Comparison of ENCODE assay signal across 26 cellular contexts in genomic region chr15:53872410-53872809, GRCh38.
DNase-seq lines count a peak whose midpoint lies in the region; ATAC-seq and TF ChIP-seq lines count a peak whose summit lies in the region.
"Had no signal": no experiment of that assay in that cellular context is flagged by ENCODE, and none has a peak within 500 bp of the region (broad histone marks: within the 10 kb centered on the region; RNA-seq: fewer than 3 reads in every experiment).

No MANE protein-coding gene starts in this region.

- H3K27ac Mint-ChIP-seq in osteocyte (ENCODE audit: unreplicated experiment) = peak overlapping the region; percentile 20
- no peak overlapping the region for H3K27ac Mint-ChIP-seq in CD4-positive, alpha-beta T cell
- H3K27ac Mint-ChIP-seq: activated T-cell treated with anti-CD3 and anti-CD28 coated beads, Interleukin-2, amount 50 U/mL, for 24 hours; naive thymus-derived CD4-positive, alpha-beta T cell; type B pancreatic cell had no signal

- peaks cover 8% of the 10 kb centered on the region for H3K4me1 Mint-ChIP-seq in osteocyte (ENCODE audit: unreplicated experiment)
- no peaks in the 10 kb centered on the region for H3K4me1 Mint-ChIP-seq in CD4-positive, alpha-beta T cell (ENCODE audit: low read depth)
- H3K4me1 Mint-ChIP-seq: naive thymus-derived CD4-positive, alpha-beta T cell had no signal

- CTCF ChIA-PET in CD4-positive, alpha-beta T cell (lab: Charles Lee) = no interaction called here

- H3K27ac ChIP-seq in CD4-positive, alpha-beta T cell (ENCODE audit: low read depth, low read length) = no peak overlapping the region
- H3K27ac ChIP-seq: 22Rv1, right atrium auricular region had no signal

- peak; percentile 16 for DNase-seq in SIG-M5 treated with dmso at 0.1 percent for 504 hours (lab: John Stamatoyannopoulos, UW; ENCODE audit: unreplicated experiment)
- DNase-seq in SIG-M5 (lab: John Stamatoyannopoulos, UW) = no peak
- peak; percentile 73 for DNase-seq in MV-4-11 (lab: John Stamatoyannopoulos, UW)
- peak; percentile 11 for DNase-seq in SK-MEL-5 (ENCODE audit: low read depth, low spot score)
- DNase-seq in osteocyte (ENCODE audit: extremely low spot score, unreplicated experiment) = no peak
- no peak for DNase-seq in NCI-H2227 (lab: John Stamatoyannopoulos, UW; ENCODE audit: unreplicated experiment)
- DNase-seq in CD4-positive, alpha-beta T cell = no peak
- DNase-seq in CD1c-positive myeloid dendritic cell (ENCODE audit: extremely low spot score) = no peak
- DNase-seq: activated CD4-positive, CD25-positive, alpha-beta regulatory T cell treated with anti-CD3 and anti-CD28 coated beads, Interleukin-2, amount 50 U/mL, for 72 hours; activated CD8-positive, alpha-beta memory T cell treated with anti-CD3 and anti-CD28 coated beads for 24 hours; activated T-cell treated with anti-CD3 and anti-CD28 coated beads, Interleukin-2, amount 50 U/mL, for 24 hours; cortex of kidney; EL; H7; naive thymus-derived CD4-positive, alpha-beta T cell; NCI-H1092 treated with DMSO at 0.1 percent for 48 hours; NCI-H2029; NCI-H345; NCI-H82; occipital lobe; T-helper 9 cell had no signal

- no peaks in the 10 kb centered on the region for H3K36me3 Mint-ChIP-seq in osteocyte (ENCODE audit: unreplicated experiment)
- no peaks in the 10 kb centered on the region for H3K36me3 Mint-ChIP-seq in CD4-positive, alpha-beta T cell (ENCODE audit: low read depth)
- H3K36me3 Mint-ChIP-seq: naive thymus-derived CD4-positive, alpha-beta T cell; type B pancreatic cell had no signal

- no peak for ATAC-seq in CD4-positive, alpha-beta T cell (ENCODE audit: poor library complexity)
- ATAC-seq: left lobe of liver; naive thymus-derived CD4-positive, alpha-beta T cell; Panc1 had no signal

- H3K27me3 Mint-ChIP-seq in osteocyte (ENCODE audit: unreplicated experiment) = no peaks in the 10 kb centered on the region
- no peaks in the 10 kb centered on the region for H3K27me3 Mint-ChIP-seq in CD4-positive, alpha-beta T cell
- H3K27me3 Mint-ChIP-seq: activated T-cell treated with anti-CD3 and anti-CD28 coated beads, Interleukin-2, amount 50 U/mL, for 24 hours; type B pancreatic cell had no signal

- POLR2A ChIA-PET in CD4-positive, alpha-beta T cell (lab: Charles Lee) = no interaction called here

- in situ Hi-C loops in SK-MEL-5 (cut with HindIII; ENCODE audit: low pct_unique_long_range_greater_than_20kb, low sequenced_read_pairs) = no loop called here

- intact Hi-C loops in CD4-positive, alpha-beta T cell (cut with DNase I, micrococcal nuclease) = no loop called here

- H3K4me3 Mint-ChIP-seq in osteocyte (ENCODE audit: unreplicated experiment) = no peak overlapping the region
- H3K4me3 Mint-ChIP-seq in CD4-positive, alpha-beta T cell = no peak overlapping the region
- H3K4me3 Mint-ChIP-seq: activated T-cell treated with anti-CD3 and anti-CD28 coated beads, Interleukin-2, amount 50 U/mL, for 24 hours; naive thymus-derived CD4-positive, alpha-beta T cell; type B pancreatic cell had no signal

- no peaks in the 10 kb centered on the region for H3K9me3 ChIP-seq in CD4-positive, alpha-beta T cell (ENCODE audit: control insufficient read depth, low read length)
- H3K9me3 ChIP-seq: right atrium auricular region had no signal

- H3K27me3 ChIP-seq in CD4-positive, alpha-beta T cell (ENCODE audit: control insufficient read depth, insufficient read depth, low read length) = no peaks in the 10 kb centered on the region
- H3K27me3 ChIP-seq: right atrium auricular region had no signal

- H3K9me3 Mint-ChIP-seq in osteocyte (ENCODE audit: unreplicated experiment) = peaks cover 26% of the 10 kb centered on the region
- H3K9me3 Mint-ChIP-seq in CD4-positive, alpha-beta T cell = peaks cover 8% of the 10 kb centered on the region
- H3K9me3 Mint-ChIP-seq: activated T-cell treated with anti-CD3 and anti-CD28 coated beads, Interleukin-2, amount 50 U/mL, for 24 hours; type B pancreatic cell had no signal

- no peak for TF ChIP-seq CTCF in osteocyte (IDR thresholded peaks at IDR 0.05)
- no peak for TF ChIP-seq CTCF in CD4-positive, alpha-beta T cell (IDR thresholded peaks at IDR 0.05)

Comparison
In these comparisons a context has a peak if more than half of its experiments do, and no peak if none do; other contexts are left out.
1. DNase-seq: peak in SIG-M5 treated with dmso at 0.1 percent for 504 hours (single experiment), MV-4-11 (single experiment) and SK-MEL-5 (single experiment); none in SIG-M5 (single experiment), osteocyte (single experiment), NCI-H2227 (single experiment), CD4-positive, alpha-beta T cell (0 of 10) and CD1c-positive myeloid dendritic cell (single experiment).